8 cellular contexts compared by ENCODE assay signal in genomic region chr19:1874554-1875185, GRCh38. TPM values are rescaled to one million over a fixed set of nuclear protein-coding genes. Genes with fewer than 3 reads are reported as not detected.
A peak's percentile ranks its signal among the peaks of the same experiment; 100 is the strongest.
DNase-seq lines count a peak whose midpoint lies in the region; ATAC-seq and TF ChIP-seq lines count a peak whose summit lies in the region.

No MANE protein-coding gene starts in this region.

- intact Hi-C loops in activated T-helper 1 cell treated with anti-CD3 and anti-CD28 coated beads, Interleukin-12 subunit alpha, Interleukin-12 subunit beta, Interleukin-2, Interleukin-4 antibody, amounts not matched to agents 30 ng/mL and 10 ng/mL and 1 ng/mL, durations not matched to agents 14 hours and 24 hours and 36 hours (cut with micrococcal nuclease): no loop called here

- H3K4me3 ChIP-seq in AG04450 (ENCODE audit: low read depth, low read length) (peak overlapping the region; percentile 99), HL-60 (replicated peaks; ENCODE audit: insufficient read depth, low read length) (peak overlapping the region; percentile 90), iPS-11a (ENCODE audit: low read depth, low read length) (peak overlapping the region; percentile 98)

- H3K27me3 ChIP-seq in AG04450 (ENCODE audit: control insufficient read depth, insufficient read depth, low read length) (no peaks in the 10 kb centered on the region), HL-60 (ENCODE audit: insufficient read depth, poor library complexity, severe bottlenecking) (no peaks in the 10 kb centered on the region)

- H3K9me3 ChIP-seq in AG04450 (ENCODE audit: control insufficient read depth, insufficient read depth, low read length): peaks cover 5% of the 10 kb centered on the region; the same call in 1 of the 2 replicates

- H3K4me3 Mint-ChIP-seq in activated T-helper 1 cell treated with anti-CD3 and anti-CD28 coated beads, Interleukin-12 subunit alpha, Interleukin-12 subunit beta, Interleukin-2, Interleukin-4 antibody, amounts not matched to agents 30 ng/mL and 10 ng/mL and 1 ng/mL, durations not matched to agents 14 hours and 24 hours and 36 hours: peak overlapping the region; percentile 98
- H3K4me3 Mint-ChIP-seq in stimulated activated naive CD8-positive, alpha-beta T cell treated with anti-CD3 and anti-CD28 coated beads, Interleukin-15, amount 100 ng/mL, for 72 hours: peak overlapping the region; percentile 98 to 100

- H3K4me1 Mint-ChIP-seq in activated T-helper 1 cell treated with anti-CD3 and anti-CD28 coated beads, Interleukin-12 subunit alpha, Interleukin-12 subunit beta, Interleukin-2, Interleukin-4 antibody, amounts not matched to agents 30 ng/mL and 10 ng/mL and 1 ng/mL, durations not matched to agents 14 hours and 24 hours and 36 hours (ENCODE audit: low read depth): peaks cover 20% of the 10 kb centered on the region
- H3K4me1 Mint-ChIP-seq in stimulated activated naive CD8-positive, alpha-beta T cell treated with anti-CD3 and anti-CD28 coated beads, Interleukin-15, amount 100 ng/mL, for 72 hours: peaks cover 57% of the 10 kb centered on the region

- DNase-seq in AG04450 (ENCODE audit: low read depth, low spot score): no peak
- DNase-seq in HL-60 (ENCODE audit: low read depth in 1 of 2, low spot score in 1 of 2): peak in 1 of 2 experiments; percentile 31
- DNase-seq in activated T-helper 1 cell treated with anti-CD3 and anti-CD28 coated beads, Interleukin-12 subunit alpha, Interleukin-12 subunit beta, Interleukin-2, Interleukin-4 antibody, amounts not matched to agents 30 ng/mL and 10 ng/mL and 1 ng/mL, durations not matched to agents 14 hours and 24 hours and 36 hours (ENCODE audit: low spot score): no peak
- DNase-seq in stimulated activated naive CD8-positive, alpha-beta T cell treated with anti-CD3 and anti-CD28 coated beads, Interleukin-15, amount 100 ng/mL, for 72 hours: peak in 1 of 2 donors; percentile 33
- no peak for DNase-seq in SKM-1 (lab: John Stamatoyannopoulos, UW; ENCODE audit: unreplicated experiment)
- no peak for DNase-seq in pons (ENCODE audit: low spot score)

- H3K27me3 Mint-ChIP-seq in activated T-helper 1 cell treated with anti-CD3 and anti-CD28 coated beads, Interleukin-12 subunit alpha, Interleukin-12 subunit beta, Interleukin-2, Interleukin-4 antibody, amounts not matched to agents 30 ng/mL and 10 ng/mL and 1 ng/mL, durations not matched to agents 14 hours and 24 hours and 36 hours (ENCODE audit: insufficient read depth): peaks cover 2% of the 10 kb centered on the region
- H3K27me3 Mint-ChIP-seq in stimulated activated naive CD8-positive, alpha-beta T cell treated with anti-CD3 and anti-CD28 coated beads, Interleukin-15, amount 100 ng/mL, for 72 hours: no peaks in the 10 kb centered on the region

- POLR2A ChIA-PET in AG04450 (lab: Yijun Ruan, JAX): interaction anchor here (0.9 kb wide), 2 partner anchors 10 kb away, joined by 3 to 5 read pairs; partner anchors contain the start of gene ABHD17A

- H3K27ac ChIP-seq in AG04450 (ENCODE audit: low read depth, low read length): no peak overlapping the region
- peak overlapping the region; percentile 98 for H3K27ac ChIP-seq in HL-60 (replicated peaks)

- no peaks in the 10 kb centered on the region for H3K9me3 Mint-ChIP-seq in activated T-helper 1 cell treated with anti-CD3 and anti-CD28 coated beads, Interleukin-12 subunit alpha, Interleukin-12 subunit beta, Interleukin-2, Interleukin-4 antibody, amounts not matched to agents 30 ng/mL and 10 ng/mL and 1 ng/mL, durations not matched to agents 14 hours and 24 hours and 36 hours
- H3K9me3 Mint-ChIP-seq in stimulated activated naive CD8-positive, alpha-beta T cell treated with anti-CD3 and anti-CD28 coated beads, Interleukin-15, amount 100 ng/mL, for 72 hours: no peaks in the 10 kb centered on the region

- TF ChIP-seq CTCF in AG04450 (IDR thresholded peaks at IDR 0.05; ENCODE audit: low read depth, low read length): no peak
- no peak for TF ChIP-seq CTCF in HL-60 (IDR thresholded peaks at IDR 0.05; ENCODE audit: insufficient read depth, low read length)

- H3K36me3 Mint-ChIP-seq in activated T-helper 1 cell treated with anti-CD3 and anti-CD28 coated beads, Interleukin-12 subunit alpha, Interleukin-12 subunit beta, Interleukin-2, Interleukin-4 antibody, amounts not matched to agents 30 ng/mL and 10 ng/mL and 1 ng/mL, durations not matched to agents 14 hours and 24 hours and 36 hours (ENCODE audit: low read depth): peaks cover 13% of the 10 kb centered on the region

- CTCF ChIA-PET in AG04450 (lab: Charles Lee): interaction anchor here (0.6 to 1.4 kb wide), 2 partner anchors 10 to 149 kb away, joined by 3 to 9 read pairs; no protein-coding TSS in a partner anchor

- H3K27ac Mint-ChIP-seq in activated T-helper 1 cell treated with anti-CD3 and anti-CD28 coated beads, Interleukin-12 subunit alpha, Interleukin-12 subunit beta, Interleukin-2, Interleukin-4 antibody, amounts not matched to agents 30 ng/mL and 10 ng/mL and 1 ng/mL, durations not matched to agents 14 hours and 24 hours and 36 hours: peak overlapping the region; percentile 96
- H3K27ac Mint-ChIP-seq in stimulated activated naive CD8-positive, alpha-beta T cell treated with anti-CD3 and anti-CD28 coated beads, Interleukin-15, amount 100 ng/mL, for 72 hours: peak overlapping the region; percentile 99 to 100

- ATAC-seq in stimulated activated naive CD8-positive, alpha-beta T cell treated with anti-CD3 and anti-CD28 coated beads, Interleukin-15, amount 100 ng/mL, for 72 hours: peak; percentile 52
- no peak for ATAC-seq in HG02571 (IDR thresholded peaks at IDR 0.05; ENCODE audit: unreplicated experiment)

RNA-seq across cellular contexts. Expression of gene ABHD17A, which starts 10.6 kb away (rescaled TPM):
- polyA plus RNA-seq in AG04450 (2011; rRNA removed): 30.8 and 54.5 TPM in 2 replicates
- 8.1 TPM in 2 replicates for polyA minus RNA-seq in AG04450 (2011; rRNA and poly(A)+ RNA removed)
- total RNA-seq in activated T-helper 1 cell treated with anti-CD3 and anti-CD28 coated beads, Interleukin-12 subunit alpha, Interleukin-12 subunit beta, Interleukin-2, Interleukin-4 antibody, amounts not matched to agents 30 ng/mL and 10 ng/mL and 1 ng/mL, durations not matched to agents 14 hours and 24 hours and 36 hours: 115 TPM in 2 replicates

RNA-seq across cellular contexts. Expression of gene KLF16, which starts 11.3 kb away (rescaled TPM):
- 3.4 and 4.4 TPM in 2 replicates for polyA plus RNA-seq in AG04450 (2011; rRNA removed)
- 2.7 and 3.0 TPM in 2 replicates for polyA minus RNA-seq in AG04450 (2011; rRNA and poly(A)+ RNA removed)
- 34.5 and 39.1 TPM in 2 replicates for total RNA-seq in activated T-helper 1 cell treated with anti-CD3 and anti-CD28 coated beads, Interleukin-12 subunit alpha, Interleukin-12 subunit beta, Interleukin-2, Interleukin-4 antibody, amounts not matched to agents 30 ng/mL and 10 ng/mL and 1 ng/mL, durations not matched to agents 14 hours and 24 hours and 36 hours

RNA-seq across cellular contexts. Expression of gene REXO1, which starts 26.4 kb away (rescaled TPM):
- 5.4 and 8.4 TPM in 2 replicates for polyA plus RNA-seq in AG04450 (2011; rRNA removed)
- polyA minus RNA-seq in AG04450 (2011; rRNA and poly(A)+ RNA removed): 7.1 and 9.0 TPM in 2 replicates
- total RNA-seq in activated T-helper 1 cell treated with anti-CD3 and anti-CD28 coated beads, Interleukin-12 subunit alpha, Interleukin-12 subunit beta, Interleukin-2, Interleukin-4 antibody, amounts not matched to agents 30 ng/mL and 10 ng/mL and 1 ng/mL, durations not matched to agents 14 hours and 24 hours and 36 hours: 64.5 and 70.5 TPM in 2 replicates

RNA-seq across cellular contexts. Expression of gene ADAT3, which starts 30.5 kb away (rescaled TPM):
- polyA plus RNA-seq in AG04450 (2011; rRNA removed): 0.35 and 0.55 TPM in 2 replicates
- polyA minus RNA-seq in AG04450 (2011; rRNA and poly(A)+ RNA removed): 0.17 and 0.37 TPM in 2 replicates
- 8.4 and 9.6 TPM in 2 replicates for total RNA-seq in activated T-helper 1 cell treated with anti-CD3 and anti-CD28 coated beads, Interleukin-12 subunit alpha, Interleukin-12 subunit beta, Interleukin-2, Interleukin-4 antibody, amounts not matched to agents 30 ng/mL and 10 ng/mL and 1 ng/mL, durations not matched to agents 14 hours and 24 hours and 36 hours

RNA-seq across cellular contexts. Expression of gene SCAMP4, which starts 30.5 kb away (rescaled TPM):
- polyA plus RNA-seq in AG04450 (2011; rRNA removed): 6.7 and 10.7 TPM in 2 replicates
- polyA minus RNA-seq in AG04450 (2011; rRNA and poly(A)+ RNA removed): 9.7 and 12.6 TPM in 2 replicates
- 38.0 and 41.5 TPM in 2 replicates for total RNA-seq in activated T-helper 1 cell treated with anti-CD3 and anti-CD28 coated beads, Interleukin-12 subunit alpha, Interleukin-12 subunit beta, Interleukin-2, Interleukin-4 antibody, amounts not matched to agents 30 ng/mL and 10 ng/mL and 1 ng/mL, durations not matched to agents 14 hours and 24 hours and 36 hours
